10 cellular contexts compared by ENCODE assay signal in genomic region chr17:45289316-45290268, GRCh38. TPM values are rescaled to one million over a fixed set of nuclear protein-coding genes. Genes with fewer than 3 reads are reported as not detected.
DNase-seq lines count a peak whose midpoint lies in the region; ATAC-seq, FAIRE-seq and TF ChIP-seq lines count a peak whose summit lies in the region.
"Had no signal": no experiment of that assay in that cellular context is flagged by ENCODE, and none has a peak within 500 bp of the region (broad histone marks: within the 10 kb centered on the region; RNA-seq: fewer than 3 reads in every experiment).

No MANE protein-coding gene starts in this region.

- ATAC-seq in A549 (no peak), body of pancreas (no peak)
- no peak for ATAC-seq in naive thymus-derived CD4-positive, alpha-beta T cell

- H3K27ac Mint-ChIP-seq in naive thymus-derived CD4-positive, alpha-beta T cell, result peak overlapping the region in 7 of 9 donors; percentile 36 to 79 (median 46)

- no peak overlapping the region for H3K9ac ChIP-seq in mammary epithelial cell (ENCODE audit: insufficient read depth, low read length)

- no peak for TF ChIP-seq CTCF in A549 (IDR thresholded peaks at IDR 0.05)
- TF ChIP-seq CTCF in body of pancreas (IDR thresholded peaks at IDR 0.05), result no peak
- TF ChIP-seq CTCF in mammary epithelial cell (conservative IDR thresholded peaks at IDR 0.05 in 1 of 2, IDR thresholded peaks at IDR 0.05 in 1 of 2; ENCODE audit: extremely low read depth in 1 of 2, insufficient read depth in 1 of 2, low read depth in 1 of 2, low read length in 2 of 2), result no peak

- H3K9me3 ChIP-seq in A549 (no peaks in the 10 kb centered on the region), body of pancreas (no peaks in the 10 kb centered on the region), mammary epithelial cell (replicated peaks; ENCODE audit: insufficient read depth, low read length) (no peaks in the 10 kb centered on the region)
- H3K9me3 ChIP-seq in naive thymus-derived CD4-positive, alpha-beta T cell (ENCODE audit: control insufficient read depth in 2 of 3, low read length in 3 of 3), result no peaks in the 10 kb centered on the region

- WGBS in A549 (ENCODE audit: missing lambda C conversion rate), result 85% methylated on average over 15 of the region's 15 CpGs
- WGBS in body of pancreas, 2 donors, result 62 to 66% methylated on average over 13 to 15 of the region's 15 CpGs
- WGBS in mammary epithelial cell (ENCODE audit: low coverage, missing lambda C conversion rate), result 82% methylated on average over 12 of the region's 15 CpGs

- peaks cover 61% of the 10 kb centered on the region for H3K79me2 ChIP-seq in mammary epithelial cell (ENCODE audit: insufficient read depth, low read length)

- DNase-seq in A549 (ENCODE audit: low read depth in 1 of 2, low spot score in 1 of 2), result no peak
- no peak for DNase-seq in GM12892 (ENCODE audit: insufficient read length)
- DNase-seq in body of pancreas, result peak; percentile 41 to 64 (median 50)
- no peak for DNase-seq in naive thymus-derived CD4-positive, alpha-beta T cell
- DNase-seq in superior temporal gyrus (ENCODE audit: extremely low spot score), result no peak
- no peak for DNase-seq in medulla oblongata (ENCODE audit: extremely low spot score)
- no peak for DNase-seq in NCI-H1694 (lab: John Stamatoyannopoulos, UW)
- DNase-seq in mammary epithelial cell, result no peak
- DNase-seq: mesendoderm, NCI-H1105 treated with DMSO at 0.1 percent for 48 hours had no signal

- dilution Hi-C loops in mammary epithelial cell (cut with HindIII; ENCODE audit: low sequenced_read_pairs), result loop anchor here (10.0 kb wide), 1 partner anchor 165 kb away; no protein-coding TSS in a partner anchor

- TF ChIP-seq EP300 in A549 (IDR thresholded peaks at IDR 0.05), result no peak

- H3K27me3 Mint-ChIP-seq in naive thymus-derived CD4-positive, alpha-beta T cell, result no peaks in the 10 kb centered on the region

- H3K4me3 ChIP-seq in A549 (no peak overlapping the region), body of pancreas (no peak overlapping the region), mammary epithelial cell (replicated peaks in 1 of 3; ENCODE audit: insufficient read depth in 1 of 3, low read depth in 2 of 3, low read length in 3 of 3) (no peak overlapping the region)
- H3K4me3 ChIP-seq in naive thymus-derived CD4-positive, alpha-beta T cell (ENCODE audit: low read length), result no peak overlapping the region

- H3K4me2 ChIP-seq in A549 (no peak overlapping the region), mammary epithelial cell (ENCODE audit: insufficient read depth, low read depth, low read length) (no peak overlapping the region)

- no TSS peak for BruUV-seq in mammary epithelial cell (replicated peaks; lab: Mats Ljungman, UMichigan)

- CTCF ChIA-PET in A549 (lab: Yijun Ruan, JAX) (interaction anchor here (1.1 to 34.8 kb wide), 11 partner anchors 9 to 155 kb away, joined by 3 to 1120 read pairs (median 6); partner anchors contain the start of genes ACBD4 and MAP3K14), mammary epithelial cell (lab: Charles Lee; ENCODE audit: low non-redundant PET) (no interaction called here)
- CTCF ChIA-PET in naive thymus-derived CD4-positive, alpha-beta T cell (lab: Charles Lee), result interaction anchor here (0.7 to 2.4 kb wide), 2 partner anchors 12 to 70 kb away, joined by 3 to 6 read pairs; no protein-coding TSS in a partner anchor

- no peaks in the 10 kb centered on the region for H3K9me3 Mint-ChIP-seq in naive thymus-derived CD4-positive, alpha-beta T cell

- peaks cover 7 to 44% (median 27%) of the 10 kb centered on the region in 7 donors for H3K4me1 Mint-ChIP-seq in naive thymus-derived CD4-positive, alpha-beta T cell

- peaks cover 59% of the 10 kb centered on the region for H3K4me1 ChIP-seq in A549
- H3K4me1 ChIP-seq in body of pancreas, result peaks cover 77% of the 10 kb centered on the region
- peaks cover 0 to 6% of the 10 kb centered on the region in 2 donors for H3K4me1 ChIP-seq in naive thymus-derived CD4-positive, alpha-beta T cell (ENCODE audit: control insufficient read depth in 2 of 2, insufficient read depth in 2 of 2, low read length in 2 of 2)
- H3K4me1 ChIP-seq in mammary epithelial cell (ENCODE audit: insufficient read depth, low read length), result peaks cover 29% of the 10 kb centered on the region

- TF ChIP-seq POLR2A in A549 (IDR thresholded peaks at IDR 0.05; ENCODE audit: low read length), result no peak
- TF ChIP-seq POLR2A in GM12892 (IDR thresholded peaks at IDR 0.05; ENCODE audit: low read depth, low read length), result no peak
- TF ChIP-seq POLR2A in body of pancreas (IDR thresholded peaks at IDR 0.05), result no peak

- no peak for TF ChIP-seq RAD21 in A549 (conservative IDR thresholded peaks at IDR 0.05 in 1 of 2, IDR thresholded peaks at IDR 0.05 in 1 of 2)

- H3K36me3 Mint-ChIP-seq in naive thymus-derived CD4-positive, alpha-beta T cell, result peaks cover 0 to 16% (median 7%) of the 10 kb centered on the region in 5 donors

- peak overlapping the region; percentile 90 to 92 for H3K27ac ChIP-seq in A549
- H3K27ac ChIP-seq in body of pancreas, result peak overlapping the region in 3 of 4 donors; percentile 57 to 85 (median 63)
- no peak overlapping the region for H3K27ac ChIP-seq in naive thymus-derived CD4-positive, alpha-beta T cell (ENCODE audit: low read depth, low read length)
- H3K27ac ChIP-seq in mammary epithelial cell (ENCODE audit: insufficient read depth, low read depth, low read length), result no peak overlapping the region

- H3K36me3 ChIP-seq in body of pancreas (replicated peaks in 1 of 2; ENCODE audit: insufficient read depth in 1 of 2, low read depth in 2 of 2) (peaks cover 0 to 5% of the 10 kb centered on the region in 2 donors), mammary epithelial cell (ENCODE audit: insufficient read depth, low read length) (peaks cover 30% of the 10 kb centered on the region)
- H3K36me3 ChIP-seq in naive thymus-derived CD4-positive, alpha-beta T cell (ENCODE audit: control insufficient read depth in 2 of 3, insufficient read depth in 3 of 3, low read length in 3 of 3), result peaks cover 3 to 81% (median 21%) of the 10 kb centered on the region in 3 experiments

- no peaks in the 10 kb centered on the region for H3K27me3 ChIP-seq in body of pancreas
- H3K27me3 ChIP-seq in naive thymus-derived CD4-positive, alpha-beta T cell (ENCODE audit: control insufficient read depth in 2 of 2, insufficient read depth in 2 of 2, low read length in 2 of 2), result no peaks in the 10 kb centered on the region
- no peaks in the 10 kb centered on the region for H3K27me3 ChIP-seq in mammary epithelial cell (ENCODE audit: insufficient read depth, low read length)

- POLR2A ChIA-PET in A549 (lab: Yijun Ruan, JAX), result interaction anchor here (2.1 kb wide), 1 partner anchor 27 kb away, joined by 4 read pairs; the partner anchor contains the start of gene MAP3K14
- POLR2A ChIA-PET in naive thymus-derived CD4-positive, alpha-beta T cell (lab: Charles Lee), result interaction anchor here (1.1 to 1.3 kb wide), 2 partner anchors 22 to 31 kb away, joined by 3 to 4 read pairs; no protein-coding TSS in a partner anchor

- H3K4me3 Mint-ChIP-seq in naive thymus-derived CD4-positive, alpha-beta T cell, result no peak overlapping the region

- H4K20me1 ChIP-seq in mammary epithelial cell (ENCODE audit: insufficient read depth, low read length), result no peaks in the 10 kb centered on the region

- in situ Hi-C loops in mammary epithelial cell (cut with MboI; ENCODE audit: low sequenced_read_pairs in 2 of 2), result no loop called here

- intact Hi-C loops in body of pancreas (cut with DNase I), result no loop called here
- intact Hi-C loops in naive thymus-derived CD4-positive, alpha-beta T cell (cut with micrococcal nuclease), result no loop called here
- intact Hi-C loops in mammary epithelial cell (cut with micrococcal nuclease), result no loop called here

- FAIRE-seq in A549 (lab: Jason Lieb, UNC) (no peak), GM12892 (lab: Jason Lieb, UNC) (peak; percentile 24)

- H2AFZ ChIP-seq in mammary epithelial cell (ENCODE audit: low read depth, low read length), result no peak overlapping the region

TF ChIP-seq in A549, 52 proteins besides CTCF, POLR2A, EP300 and RAD21 (continues in another document):
- TF ChIP-seq JUNB (IDR thresholded peaks at IDR 0.05), result no peak
- no peak for TF ChIP-seq ELK1 (IDR thresholded peaks at IDR 0.05; ENCODE audit: low read depth, low read length)

RNA-seq across cellular contexts. Expression of gene MAP3K14, which starts 27.2 kb away (rescaled TPM):
- polyA plus RNA-seq in A549 (2011; rRNA removed) (9.1 and 10.9 TPM in 2 replicates), A549 (2017; fragmentation: RNase III; extraction: RNeasy Plus Mini Kit Qiagen cat#74134 plus additional on column Dnase treatment) (30.7 to 53.6 TPM (median 34.5 TPM) in 3 replicates), mammary epithelial cell (9.3 TPM)
- polyA plus RNA-seq in A549 (2012; cell fraction: cytosol; rRNA removed), result 39.9 and 49.0 TPM in 2 replicates
- 142 and 168 TPM in 2 replicates for polyA plus RNA-seq in A549 (2012; cell fraction: nucleus; rRNA removed)
- polyA minus RNA-seq in A549 (2011; rRNA and poly(A)+ RNA removed), result 12.0 and 13.0 TPM in 2 replicates
- polyA plus RNA-seq in GM12892 (2012; ENCODE audit: missing spikeins), result 13.9 TPM
- total RNA-seq in body of pancreas (1 to 10 TPM; 6.5 to 9.9 TPM), mammary epithelial cell (10 to 100 TPM in 1 of 2 donors, 1 to 10 TPM in 1; 5.2 to 11.6 TPM)
- 10 to 100 TPM; 31.3 to 39.8 (median 34.1) TPM for total RNA-seq in naive thymus-derived CD4-positive, alpha-beta T cell
- polyA plus RNA-seq in naive thymus-derived CD4-positive, alpha-beta T cell, result 10 to 100 TPM in 1 of 2 donors, 1 to 10 TPM in 1; 2.4 to 10.6 TPM
- 9.1 TPM for polyA minus RNA-seq in mammary epithelial cell

RNA-seq across cellular contexts. Expression of gene SPATA32, which starts 27.7 kb away (rescaled TPM):
- 0.05 and 0.08 TPM in 2 replicates for polyA plus RNA-seq in A549 (2011; rRNA removed)
- polyA plus RNA-seq in A549 (2012; cell fraction: cytosol; rRNA removed), result 0.09 and 0.16 TPM in 2 replicates
- 0.40 and 0.54 TPM in 2 replicates for polyA plus RNA-seq in A549 (2012; cell fraction: nucleus; rRNA removed)
- 0.09 to 0.25 TPM (median 0.21 TPM) in 3 replicates for polyA plus RNA-seq in A549 (2017; fragmentation: RNase III; extraction: RNeasy Plus Mini Kit Qiagen cat#74134 plus additional on column Dnase treatment)
- polyA minus RNA-seq in A549 (2011; rRNA and poly(A)+ RNA removed), result not detected in 2 replicates
- 0.74 TPM for polyA plus RNA-seq in GM12892 (2012; ENCODE audit: missing spikeins)
- total RNA-seq in body of pancreas, result 1 to 10 TPM in 1 of 2 donors, not detected in 1; 1.0 TPM
- 1 to 10 TPM in 1 of 5 experiments, under 1 TPM in 3, not detected in 1; 0.12 to 1.1 (median 0.58) TPM for total RNA-seq in naive thymus-derived CD4-positive, alpha-beta T cell
- polyA plus RNA-seq in naive thymus-derived CD4-positive, alpha-beta T cell, result under 1 TPM; 0.31 to 0.59 TPM
- total RNA-seq in mammary epithelial cell, result under 1 TPM in 1 of 2 donors, not detected in 1; 0.21 TPM
- polyA plus RNA-seq in mammary epithelial cell, result not detected
- not detected for polyA minus RNA-seq in mammary epithelial cell

Comparison
In these comparisons a context has a peak if more than half of its experiments do, and no peak if none do; other contexts are left out.
1. DNase-seq: peak in body of pancreas (4 of 4); none in A549 (0 of 2), GM12892 (single experiment), naive thymus-derived CD4-positive, alpha-beta T cell (0 of 9), superior temporal gyrus (single experiment), medulla oblongata (single experiment), NCI-H1694 (single experiment) and mammary epithelial cell (single experiment).
2. H3K27ac ChIP-seq: peak in A549 (2 of 2) and body of pancreas (3 of 4); none in naive thymus-derived CD4-positive, alpha-beta T cell (single experiment) and mammary epithelial cell (single experiment).